Comparison of ENCODE assay signal across 28 cellular contexts in the genomic region with DNA sequence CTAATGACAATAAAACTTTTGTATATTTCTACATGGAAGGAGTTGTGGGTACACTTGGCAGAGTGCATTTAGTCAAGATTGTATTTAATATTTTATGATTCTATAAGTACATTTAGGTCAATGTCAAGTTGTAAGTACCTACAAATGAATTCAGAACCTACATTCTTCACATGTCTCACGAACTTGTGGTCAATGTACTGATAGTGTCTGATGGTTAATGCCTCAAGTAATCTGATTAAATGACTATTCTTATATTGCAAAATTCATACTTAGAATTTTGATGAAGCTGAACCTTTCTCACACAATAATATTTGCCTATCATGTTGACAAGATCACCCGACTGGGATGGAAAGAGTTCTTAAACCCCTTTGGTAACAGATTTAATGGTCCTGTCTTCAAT.
"Had no signal": no experiment of that assay in that cellular context is flagged by ENCODE, and none has a peak within 500 bp of the region (broad histone marks: within the 10 kb centered on the region; RNA-seq: fewer than 3 reads in every experiment).

No MANE protein-coding gene starts in this region.

- H3K4me3 ChIP-seq: stomach, suprapubic skin, testis, thoracic aorta, thyroid gland, tibial artery, tibial nerve, transverse colon, upper lobe of left lung, upper lobe of right lung, uterus, vagina had no signal

- H3K4me3 Mint-ChIP-seq: stimulated activated effector memory CD8-positive, alpha-beta T cell treated with anti-CD3 and anti-CD28 coated beads, Interleukin-12 subunit alpha, Interleukin-12 subunit beta, amount 100 ng/mL, for 72 hours; stimulated activated memory B cell treated with anti-CD40 and anti-IgM and Interleukin-4, amounts not matched to agents 10 μg/mL and 1 μg/mL and 100 μg/mL, for 72 hours; stimulated activated naive B cell treated with anti-CD40 and anti-IgM and Interleukin-4, amounts not matched to agents 10 μg/mL and 1 μg/mL and 100 μg/mL, for 72 hours; stimulated activated naive CD8-positive, alpha-beta T cell treated with anti-CD3 and anti-CD28 coated beads, Interleukin-15, amount 100 ng/mL, for 72 hours; stimulated activated naive CD8-positive, alpha-beta T cell treated with anti-CD3 and anti-CD28 coated beads, Interleukin-15, Interleukin-2, amounts not matched to agents 100 ng/mL and 50 ng/mL, for 24 hours; type B pancreatic cell had no signal

- H3K9me3 ChIP-seq: stomach, suprapubic skin, testis, thoracic aorta, thyroid gland, tibial artery, tibial nerve, transverse colon, upper lobe of left lung, upper lobe of right lung, uterus, vagina had no signal

- H3K27me3 Mint-ChIP-seq: stimulated activated memory B cell treated with anti-CD40 and anti-IgM and Interleukin-4, amounts not matched to agents 10 μg/mL and 1 μg/mL and 100 μg/mL, for 72 hours; stimulated activated naive B cell treated with anti-CD40 and anti-IgM and Interleukin-4, amounts not matched to agents 10 μg/mL and 1 μg/mL and 100 μg/mL, for 72 hours; stimulated activated naive CD8-positive, alpha-beta T cell treated with anti-CD3 and anti-CD28 coated beads, Interleukin-15, amount 100 ng/mL, for 72 hours; stimulated activated naive CD8-positive, alpha-beta T cell treated with anti-CD3 and anti-CD28 coated beads, Interleukin-15, Interleukin-2, amounts not matched to agents 100 ng/mL and 50 ng/mL, for 24 hours; type B pancreatic cell had no signal

- FAIRE-seq: urothelium cell line had no signal

- H3K27ac Mint-ChIP-seq: stimulated activated effector memory CD8-positive, alpha-beta T cell treated with anti-CD3 and anti-CD28 coated beads, Interleukin-12 subunit alpha, Interleukin-12 subunit beta, amount 100 ng/mL, for 72 hours; stimulated activated memory B cell treated with anti-CD40 and anti-IgM and Interleukin-4, amounts not matched to agents 10 μg/mL and 1 μg/mL and 100 μg/mL, for 72 hours; stimulated activated naive B cell treated with anti-CD40 and anti-IgM and Interleukin-4, amounts not matched to agents 10 μg/mL and 1 μg/mL and 100 μg/mL, for 72 hours; stimulated activated naive CD8-positive, alpha-beta T cell treated with anti-CD3 and anti-CD28 coated beads, Interleukin-15, amount 100 ng/mL, for 72 hours; stimulated activated naive CD8-positive, alpha-beta T cell treated with anti-CD3 and anti-CD28 coated beads, Interleukin-15, Interleukin-2, amounts not matched to agents 100 ng/mL and 50 ng/mL, for 24 hours; type B pancreatic cell had no signal

- H3K4me1 Mint-ChIP-seq: stimulated activated effector memory CD8-positive, alpha-beta T cell treated with anti-CD3 and anti-CD28 coated beads, Interleukin-12 subunit alpha, Interleukin-12 subunit beta, amount 100 ng/mL, for 72 hours; stimulated activated memory B cell treated with anti-CD40 and anti-IgM and Interleukin-4, amounts not matched to agents 10 μg/mL and 1 μg/mL and 100 μg/mL, for 72 hours; stimulated activated naive B cell treated with anti-CD40 and anti-IgM and Interleukin-4, amounts not matched to agents 10 μg/mL and 1 μg/mL and 100 μg/mL, for 72 hours; stimulated activated naive CD8-positive, alpha-beta T cell treated with anti-CD3 and anti-CD28 coated beads, Interleukin-15, amount 100 ng/mL, for 72 hours had no signal

- H3K36me3 Mint-ChIP-seq: stimulated activated effector memory CD8-positive, alpha-beta T cell treated with anti-CD3 and anti-CD28 coated beads, Interleukin-12 subunit alpha, Interleukin-12 subunit beta, amount 100 ng/mL, for 72 hours; stimulated activated memory B cell treated with anti-CD40 and anti-IgM and Interleukin-4, amounts not matched to agents 10 μg/mL and 1 μg/mL and 100 μg/mL, for 72 hours; stimulated activated naive B cell treated with anti-CD40 and anti-IgM and Interleukin-4, amounts not matched to agents 10 μg/mL and 1 μg/mL and 100 μg/mL, for 72 hours; type B pancreatic cell had no signal

- DNase-seq: stimulated activated CD4-positive, alpha-beta T cell treated with anti-CD3 and anti-CD28 coated beads, Interleukin-2, amount 100 ng/mL, for 48 hours; stimulated activated CD4-positive, alpha-beta T cell treated with anti-CD3 and anti-CD28 coated beads, Interleukin-4, amount 100 ng/mL, for 1 hour; stimulated activated CD4-positive, alpha-beta T cell treated with anti-CD3 and anti-CD28 coated beads, Interleukin-4, amount 100 ng/mL, for 24 hours; stimulated activated CD4-positive, alpha-beta T cell treated with anti-CD3 and anti-CD28 coated beads, Interleukin-4, amount 100 ng/mL, for 4 hours; stimulated activated CD8-positive, alpha-beta memory T cell treated with anti-CD3 and anti-CD28 coated beads, Interleukin-4, amount 100 ng/mL, for 48 hours; stimulated activated naive B cell treated with anti-CD40 and anti-IgM and Interleukin-4, amounts not matched to agents 10 μg/mL and 1 μg/mL and 100 μg/mL, for 72 hours; stimulated activated naive CD4-positive, alpha-beta T cell; stimulated activated naive CD4-positive, alpha-beta T cell treated with Interleukin-2 at 50 U/mL for 16 hours; stimulated activated naive CD8-positive, alpha-beta T cell treated with anti-CD3 and anti-CD28 coated beads, Interleukin-15, amount 100 ng/mL, for 72 hours; stimulated activated naive CD8-positive, alpha-beta T cell treated with anti-CD3 and anti-CD28 coated beads, Interleukin-15, Interleukin-2, amounts not matched to agents 100 U/mL and 50 U/mL, for 24 hours; stomach; substantia nigra; testis; thyroid gland; tibial artery; transverse colon; upper lobe of left lung; upper lobe of right lung; uterus had no signal

- ATAC-seq: stimulated activated effector memory CD8-positive, alpha-beta T cell treated with anti-CD3 and anti-CD28 coated beads, Interleukin-12 subunit alpha, Interleukin-12 subunit beta, amount 100 ng/mL, for 72 hours; stimulated activated memory B cell treated with anti-CD40 and anti-IgM and Interleukin-4, amounts not matched to agents 10 μg/mL and 1 μg/mL and 100 μg/mL, for 72 hours; stimulated activated naive B cell treated with anti-CD40 and anti-IgM and Interleukin-4, amounts not matched to agents 10 μg/mL and 1 μg/mL and 100 μg/mL, for 72 hours; stimulated activated naive CD8-positive, alpha-beta T cell treated with anti-CD3 and anti-CD28 coated beads, Interleukin-15, amount 100 ng/mL, for 72 hours; stimulated activated naive CD8-positive, alpha-beta T cell treated with anti-CD3 and anti-CD28 coated beads, Interleukin-15, Interleukin-2, amounts not matched to agents 100 U/mL and 50 U/mL, for 24 hours; upper lobe of right lung had no signal
